ENCODE assay signal across 18 cellular contexts in the genomic region with DNA sequence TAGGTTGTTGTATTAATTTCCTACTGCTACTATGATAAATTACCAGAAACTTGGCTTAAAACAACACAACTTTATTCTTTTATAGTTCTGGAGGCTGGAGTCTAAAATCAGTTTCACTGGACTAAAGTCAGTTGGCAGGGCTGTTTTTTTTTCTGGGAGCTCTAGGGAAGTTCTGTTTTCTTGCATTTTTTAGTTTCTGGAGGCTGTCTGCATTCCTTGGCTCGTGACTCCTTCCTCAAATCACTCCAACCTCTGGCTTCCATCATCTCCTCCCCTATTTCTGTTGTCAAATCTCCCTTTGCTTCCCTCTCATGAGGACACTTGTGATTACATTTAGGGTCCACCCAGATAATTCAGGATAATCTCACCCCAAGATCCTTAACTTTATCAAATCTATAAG.
DNase-seq lines count a peak whose midpoint lies in the region; ATAC-seq and TF ChIP-seq lines count a peak whose summit lies in the region.
"Had no signal": no experiment of that assay in that cellular context is flagged by ENCODE, and none has a peak within 500 bp of the region (broad histone marks: within the 10 kb centered on the region; RNA-seq: fewer than 3 reads in every experiment).

No MANE protein-coding gene starts in this region.

- peaks cover 31% of the 10 kb centered on the region for H3K36me3 Mint-ChIP-seq in T-helper 1 cell treated with Interleukin-12 subunit alpha and Interleukin-12 subunit beta and Interleukin-4 antibody, amounts not matched to agents 30 μg/mL and 1 μg/mL, for 36 hours (ENCODE audit: low read depth)
- H3K36me3 Mint-ChIP-seq in stimulated activated naive CD8-positive, alpha-beta T cell treated with anti-CD3 and anti-CD28 coated beads, Interleukin-15, Interleukin-2, amounts not matched to agents 100 ng/mL and 50 ng/mL, for 24 hours (ENCODE audit: low read depth): no peaks in the 10 kb centered on the region
- H3K36me3 Mint-ChIP-seq: activated naive CD8-positive, alpha-beta T cell treated with anti-CD3 and anti-CD28 coated beads, Interleukin-2, amount 10 ng/mL, durations not matched to agents 7 days and 5 days had no signal

- no peak overlapping the region for H3K4me3 ChIP-seq in fibroblast of pulmonary artery (replicated peaks; ENCODE audit: low read depth, low read length)
- H3K4me3 ChIP-seq: BLaER1, smooth muscle cell had no signal

- DNase-seq in T-helper 1 cell (no peak), fibroblast of pulmonary artery (ENCODE audit: low read depth) (peak; percentile 48), NCI-H774 (lab: John Stamatoyannopoulos, UW) (no peak), NCI-H345 treated with DMSO at 0.1 percent for 48 hours (lab: John Stamatoyannopoulos, UW; ENCODE audit: unreplicated experiment) (no peak)
- no peak for DNase-seq in stimulated activated naive CD8-positive, alpha-beta T cell treated with anti-CD3 and anti-CD28 coated beads, Interleukin-15, amount 100 ng/mL, for 72 hours
- no peak for DNase-seq in effector CD8-positive, alpha-beta T cell (lab: John Stamatoyannopoulos, UW)
- DNase-seq: 8988T; activated naive CD8-positive, alpha-beta T cell treated with anti-CD3 and anti-CD28 coated beads, Interleukin-2, amount 10 ng/mL, durations not matched to agents 7 days and 5 days; DMS153; NCI-H1048; NCI-H2081 treated with DMSO at 0.1 percent for 48 hours; NCI-H510A; stimulated activated CD8-positive, alpha-beta memory T cell treated with anti-CD3 and anti-CD28 coated beads, Interleukin-4, amount 100 ng/mL, for 48 hours; WERI-Rb-1 had no signal

- ATAC-seq in stimulated activated naive CD8-positive, alpha-beta T cell treated with anti-CD3 and anti-CD28 coated beads, Interleukin-15, amount 100 ng/mL, for 72 hours: no peak

- H3K4me3 Mint-ChIP-seq in T-helper 1 cell treated with Interleukin-12 subunit alpha and Interleukin-12 subunit beta and Interleukin-4 antibody, amounts not matched to agents 30 μg/mL and 1 μg/mL, for 36 hours: peak overlapping the region; percentile 52
- H3K4me3 Mint-ChIP-seq in stimulated activated naive CD8-positive, alpha-beta T cell treated with anti-CD3 and anti-CD28 coated beads, Interleukin-15, Interleukin-2, amounts not matched to agents 100 ng/mL and 50 ng/mL, for 24 hours: no peak overlapping the region
- H3K4me3 Mint-ChIP-seq in stimulated activated naive CD8-positive, alpha-beta T cell treated with anti-CD3 and anti-CD28 coated beads, Interleukin-15, amount 100 ng/mL, for 72 hours: no peak overlapping the region
- H3K4me3 Mint-ChIP-seq: activated naive CD8-positive, alpha-beta T cell treated with anti-CD3 and anti-CD28 coated beads, Interleukin-2, amount 10 ng/mL, durations not matched to agents 7 days and 5 days had no signal

- no peaks in the 10 kb centered on the region for H3K27me3 Mint-ChIP-seq in T-helper 1 cell treated with Interleukin-12 subunit alpha and Interleukin-12 subunit beta and Interleukin-4 antibody, amounts not matched to agents 30 μg/mL and 1 μg/mL, for 36 hours (ENCODE audit: low read depth)
- no peaks in the 10 kb centered on the region for H3K27me3 Mint-ChIP-seq in stimulated activated naive CD8-positive, alpha-beta T cell treated with anti-CD3 and anti-CD28 coated beads, Interleukin-15, Interleukin-2, amounts not matched to agents 100 ng/mL and 50 ng/mL, for 24 hours
- no peaks in the 10 kb centered on the region for H3K27me3 Mint-ChIP-seq in stimulated activated naive CD8-positive, alpha-beta T cell treated with anti-CD3 and anti-CD28 coated beads, Interleukin-15, amount 100 ng/mL, for 72 hours
- H3K27me3 Mint-ChIP-seq: activated naive CD8-positive, alpha-beta T cell treated with anti-CD3 and anti-CD28 coated beads, Interleukin-2, amount 10 ng/mL, durations not matched to agents 7 days and 5 days had no signal

- peak overlapping the region; percentile 71 for H3K27ac Mint-ChIP-seq in T-helper 1 cell treated with Interleukin-12 subunit alpha and Interleukin-12 subunit beta and Interleukin-4 antibody, amounts not matched to agents 30 μg/mL and 1 μg/mL, for 36 hours
- H3K27ac Mint-ChIP-seq in stimulated activated naive CD8-positive, alpha-beta T cell treated with anti-CD3 and anti-CD28 coated beads, Interleukin-15, Interleukin-2, amounts not matched to agents 100 ng/mL and 50 ng/mL, for 24 hours: peak overlapping the region; percentile 45
- H3K27ac Mint-ChIP-seq in stimulated activated naive CD8-positive, alpha-beta T cell treated with anti-CD3 and anti-CD28 coated beads, Interleukin-15, amount 100 ng/mL, for 72 hours: no peak overlapping the region
- H3K27ac Mint-ChIP-seq: activated naive CD8-positive, alpha-beta T cell treated with anti-CD3 and anti-CD28 coated beads, Interleukin-2, amount 10 ng/mL, durations not matched to agents 7 days and 5 days had no signal

- TF ChIP-seq CTCF in fibroblast of pulmonary artery (IDR thresholded peaks at IDR 0.05; ENCODE audit: low read length, missing control alignments): no peak

- no peaks in the 10 kb centered on the region for H3K9me3 Mint-ChIP-seq in T-helper 1 cell treated with Interleukin-12 subunit alpha and Interleukin-12 subunit beta and Interleukin-4 antibody, amounts not matched to agents 30 μg/mL and 1 μg/mL, for 36 hours
- no peaks in the 10 kb centered on the region for H3K9me3 Mint-ChIP-seq in stimulated activated naive CD8-positive, alpha-beta T cell treated with anti-CD3 and anti-CD28 coated beads, Interleukin-15, Interleukin-2, amounts not matched to agents 100 ng/mL and 50 ng/mL, for 24 hours
- no peaks in the 10 kb centered on the region for H3K9me3 Mint-ChIP-seq in stimulated activated naive CD8-positive, alpha-beta T cell treated with anti-CD3 and anti-CD28 coated beads, Interleukin-15, amount 100 ng/mL, for 72 hours
- H3K9me3 Mint-ChIP-seq: activated naive CD8-positive, alpha-beta T cell treated with anti-CD3 and anti-CD28 coated beads, Interleukin-2, amount 10 ng/mL, durations not matched to agents 7 days and 5 days had no signal

- peaks cover 69% of the 10 kb centered on the region for H3K4me1 Mint-ChIP-seq in T-helper 1 cell treated with Interleukin-12 subunit alpha and Interleukin-12 subunit beta and Interleukin-4 antibody, amounts not matched to agents 30 μg/mL and 1 μg/mL, for 36 hours (ENCODE audit: low read depth)
- peaks cover 46% of the 10 kb centered on the region for H3K4me1 Mint-ChIP-seq in stimulated activated naive CD8-positive, alpha-beta T cell treated with anti-CD3 and anti-CD28 coated beads, Interleukin-15, Interleukin-2, amounts not matched to agents 100 ng/mL and 50 ng/mL, for 24 hours (ENCODE audit: low read depth)
- peaks cover 37% of the 10 kb centered on the region for H3K4me1 Mint-ChIP-seq in stimulated activated naive CD8-positive, alpha-beta T cell treated with anti-CD3 and anti-CD28 coated beads, Interleukin-15, amount 100 ng/mL, for 72 hours

Comparison
In these comparisons a context has a peak if more than half of its experiments do, and no peak if none do; other contexts are left out.
1. H3K27ac Mint-ChIP-seq: peak in T-helper 1 cell treated with Interleukin-12 subunit alpha and Interleukin-12 subunit beta and Interleukin-4 antibody, amounts not matched to agents 30 μg/mL and 1 μg/mL, for 36 hours (single experiment) and stimulated activated naive CD8-positive, alpha-beta T cell treated with anti-CD3 and anti-CD28 coated beads, Interleukin-15, Interleukin-2, amounts not matched to agents 100 ng/mL and 50 ng/mL, for 24 hours (single experiment); none in stimulated activated naive CD8-positive, alpha-beta T cell treated with anti-CD3 and anti-CD28 coated beads, Interleukin-15, amount 100 ng/mL, for 72 hours (0 of 2).